In the genomic region with DNA sequence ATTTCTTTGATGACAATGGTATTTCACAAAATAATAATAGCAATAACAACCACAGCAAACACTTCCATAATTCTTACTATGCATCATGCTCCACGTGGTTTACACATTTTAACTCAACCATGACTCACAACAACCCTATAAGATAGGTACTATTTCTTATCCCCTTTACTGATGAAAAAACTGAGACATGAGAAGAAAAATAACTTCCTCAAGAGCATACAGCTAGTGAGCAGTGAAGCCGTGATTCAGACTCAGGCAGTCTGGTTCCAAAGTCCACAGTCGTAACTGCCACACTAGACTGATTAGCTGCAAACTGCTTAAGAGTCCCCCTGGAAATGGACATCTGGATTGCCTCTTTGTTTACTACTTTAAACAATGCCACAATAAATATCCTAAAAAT, we compare ENCODE assay signal across 31 cellular contexts. TPM values are rescaled to one million over a fixed set of nuclear protein-coding genes. Genes with fewer than 3 reads are reported as not detected.
DNase-seq lines count a peak whose midpoint lies in the region; ATAC-seq, FAIRE-seq and TF ChIP-seq lines count a peak whose summit lies in the region.
"Had no signal": no experiment of that assay in that cellular context is flagged by ENCODE, and none has a peak within 500 bp of the region (broad histone marks: within the 10 kb centered on the region; RNA-seq: fewer than 3 reads in every experiment).

No MANE protein-coding gene starts in this region.

- H3K36me3 ChIP-seq in Caco-2 (ENCODE audit: control insufficient read depth, insufficient read depth, low read length) (no peaks in the 10 kb centered on the region), bronchial epithelial cell (ENCODE audit: control insufficient read depth, insufficient read depth, low read length) (no peaks in the 10 kb centered on the region), mucosa of descending colon (ENCODE audit: low read depth) (no peaks in the 10 kb centered on the region), left ventricle myocardium inferior (no peaks in the 10 kb centered on the region), ascending aorta (no peaks in the 10 kb centered on the region)
- H3K36me3 ChIP-seq: adrenal gland, heart left ventricle, tibial nerve, WERI-Rb-1 had no signal

- H3K27ac ChIP-seq in left ventricle myocardium inferior (replicated peaks) = no peak overlapping the region
- H3K27ac ChIP-seq in ascending aorta = no peak overlapping the region
- no peak overlapping the region for H3K27ac ChIP-seq in caudate nucleus (ENCODE audit: low read depth, low read length)
- H3K27ac ChIP-seq: adrenal gland, heart left ventricle, skin epidermis, tibial nerve, WERI-Rb-1 had no signal

- no peaks in the 10 kb centered on the region for H3K27me3 Mint-ChIP-seq in Caco-2 (ENCODE audit: insufficient read depth, unreplicated experiment)
- H3K27me3 Mint-ChIP-seq: activated CD4-positive, alpha-beta T cell treated with anti-CD3 and anti-CD28 coated beads, Interleukin-2, amount 10 ng/mL, durations not matched to agents 7 days and 5 days; activated CD8-positive, alpha-beta memory T cell treated with anti-CD3 and anti-CD28 coated beads, Interleukin-2, amount 10 ng/mL, durations not matched to agents 7 days and 5 days had no signal

- H3K27me3 ChIP-seq in Caco-2 (replicated peaks; ENCODE audit: control insufficient read depth, insufficient read depth, low read length) (no peaks in the 10 kb centered on the region), bronchial epithelial cell (ENCODE audit: control insufficient read depth, insufficient read depth, low read length) (no peaks in the 10 kb centered on the region), left ventricle myocardium inferior (ENCODE audit: low read depth) (peaks cover 10% of the 10 kb centered on the region), ascending aorta (no peaks in the 10 kb centered on the region)
- H3K27me3 ChIP-seq: adrenal gland, tibial nerve had no signal

- no peaks in the 10 kb centered on the region for H3K9me3 Mint-ChIP-seq in Caco-2 (ENCODE audit: unreplicated experiment)
- H3K9me3 Mint-ChIP-seq: activated CD4-positive, alpha-beta T cell treated with anti-CD3 and anti-CD28 coated beads, Interleukin-2, amount 10 ng/mL, durations not matched to agents 7 days and 5 days; activated naive CD4-positive, alpha-beta T cell treated with anti-CD3 and anti-CD28 coated beads for 36 hours; CD8-positive, alpha-beta T cell; naive B cell had no signal

- POLR2A ChIA-PET in Caco-2 (lab: Charles Lee) = no interaction called here

- peaks cover 6% of the 10 kb centered on the region for H3K4me1 Mint-ChIP-seq in Caco-2 (ENCODE audit: low read depth, unreplicated experiment)
- H3K4me1 Mint-ChIP-seq: activated CD4-positive, alpha-beta T cell treated with anti-CD3 and anti-CD28 coated beads, Interleukin-2, amount 10 ng/mL, durations not matched to agents 7 days and 5 days; activated CD8-positive, alpha-beta memory T cell treated with anti-CD3 and anti-CD28 coated beads, Interleukin-2, amount 10 ng/mL, durations not matched to agents 7 days and 5 days had no signal

- peak; percentile 20 to 50 for DNase-seq in Caco-2
- peak; percentile 29 for DNase-seq in NCI-H69 (lab: John Stamatoyannopoulos, UW)
- DNase-seq in bronchial epithelial cell (ENCODE audit: low read depth) = peak; percentile 6
- peak in 1 of 3 donors; percentile 64 for DNase-seq in mucosa of descending colon
- no peak for DNase-seq in left ventricle myocardium inferior
- DNase-seq in ascending aorta (ENCODE audit: low spot score in 2 of 2) = no peak
- no peak for DNase-seq in caudate nucleus (lab: John Stamatoyannopoulos, UW)
- DNase-seq: activated CD4-positive, alpha-beta T cell treated with anti-CD3 and anti-CD28 coated beads, Interleukin-2, amount 10 ng/mL, durations not matched to agents 7 days and 5 days; activated CD8-positive, alpha-beta memory T cell treated with anti-CD3 and anti-CD28 coated beads, Interleukin-2, amount 10 ng/mL, durations not matched to agents 7 days and 5 days; activated naive CD4-positive, alpha-beta T cell treated with anti-CD3 and anti-CD28 coated beads for 36 hours; adrenal gland; CD8-positive, alpha-beta T cell; DMS153; effector CD4-positive, alpha-beta T cell; erythroblast; heart left ventricle; KG1; left cardiac atrium; naive B cell; NCI-H1436; NCI-H345; nucleus accumbens; SHP77; stimulated activated CD4-positive, alpha-beta T cell treated with anti-CD3 and anti-CD28 coated beads, Interleukin-1b, Interleukin-23, amount 100 ng/mL, for 48 hours; WERI-Rb-1 had no signal

- H3K4me3 Mint-ChIP-seq in Caco-2 (ENCODE audit: unreplicated experiment) = no peak overlapping the region
- H3K4me3 Mint-ChIP-seq: activated CD4-positive, alpha-beta T cell treated with anti-CD3 and anti-CD28 coated beads, Interleukin-2, amount 10 ng/mL, durations not matched to agents 7 days and 5 days; activated CD8-positive, alpha-beta memory T cell treated with anti-CD3 and anti-CD28 coated beads, Interleukin-2, amount 10 ng/mL, durations not matched to agents 7 days and 5 days; activated naive CD4-positive, alpha-beta T cell treated with anti-CD3 and anti-CD28 coated beads for 36 hours; CD8-positive, alpha-beta T cell had no signal

- BruUV-seq in Caco-2 (replicated peaks; lab: Mats Ljungman, UMichigan) = no TSS peak

- H3K4me3 ChIP-seq in Caco-2 (ENCODE audit: low read depth, low read length) = no peak overlapping the region
- H3K4me3 ChIP-seq in bronchial epithelial cell (ENCODE audit: low read depth, low read length) = no peak overlapping the region
- H3K4me3 ChIP-seq in mucosa of descending colon = no peak overlapping the region
- no peak overlapping the region for H3K4me3 ChIP-seq in left ventricle myocardium inferior
- H3K4me3 ChIP-seq in ascending aorta = no peak overlapping the region
- H3K4me3 ChIP-seq: adrenal gland, heart left ventricle, skin epidermis, tibial nerve had no signal

- intact Hi-C loops in Caco-2 (cut with micrococcal nuclease; ENCODE audit: unreplicated experiment) = loop anchor here (10.0 kb wide), 3 partner anchors 176 to 556 kb away; no protein-coding TSS in a partner anchor
- intact Hi-C loops in mucosa of descending colon (cut with DNase I, micrococcal nuclease) = loop anchor here in 1 of 2 donors (10.0 kb wide), 1 partner anchor 856 kb away; no protein-coding TSS in a partner anchor
- intact Hi-C loops in left ventricle myocardium inferior (cut with micrococcal nuclease) = loop anchor here (10.0 kb wide), 1 partner anchor 856 kb away; no protein-coding TSS in a partner anchor
- intact Hi-C loops in ascending aorta (cut with DNase I) = loop anchor here (10.0 kb wide), 1 partner anchor 856 kb away; no protein-coding TSS in a partner anchor

- CTCF ChIA-PET in Caco-2 (lab: Charles Lee) = interaction anchor here (0.8 kb wide), 1 partner anchor 173 kb away, joined by 3 read pairs; no protein-coding TSS in a partner anchor

- no peaks in the 10 kb centered on the region for H3K36me3 Mint-ChIP-seq in Caco-2 (ENCODE audit: insufficient read depth, unreplicated experiment)
- H3K36me3 Mint-ChIP-seq: activated CD8-positive, alpha-beta memory T cell treated with anti-CD3 and anti-CD28 coated beads, Interleukin-2, amount 10 ng/mL, durations not matched to agents 7 days and 5 days; CD8-positive, alpha-beta T cell; naive B cell had no signal

- no peak for FAIRE-seq in bronchial epithelial cell (lab: Jason Lieb, UNC)
- FAIRE-seq: HTR-8/SVneo had no signal

- H3K4me1 ChIP-seq in Caco-2 = peaks cover 9% of the 10 kb centered on the region
- no peaks in the 10 kb centered on the region for H3K4me1 ChIP-seq in mucosa of descending colon (ENCODE audit: low read depth)
- H3K4me1 ChIP-seq in left ventricle myocardium inferior = no peaks in the 10 kb centered on the region
- H3K4me1 ChIP-seq in ascending aorta = peaks cover 3 to 5% of the 10 kb centered on the region in 2 donors
- H3K4me1 ChIP-seq: adrenal gland, heart left ventricle, tibial nerve had no signal

- TF ChIP-seq CTCF in Caco-2 (IDR thresholded peaks at IDR 0.05; ENCODE audit: insufficient read depth in 1 of 2, low read depth in 1 of 2, low read length in 1 of 2, severe bottlenecking in 1 of 2, unreplicated experiment in 1 of 2) (no peak), bronchial epithelial cell (IDR thresholded peaks at IDR 0.05; ENCODE audit: insufficient read depth, low read length, severe bottlenecking) (no peak), mucosa of descending colon (IDR thresholded peaks at IDR 0.05) (no peak), left ventricle myocardium inferior (IDR thresholded peaks at IDR 0.05; ENCODE audit: borderline replicate concordance) (no peak), ascending aorta (IDR thresholded peaks at IDR 0.05) (no peak)

- H3K9me3 ChIP-seq in Caco-2 (no peaks in the 10 kb centered on the region), mucosa of descending colon (no peaks in the 10 kb centered on the region), left ventricle myocardium inferior (replicated peaks) (no peaks in the 10 kb centered on the region), ascending aorta (no peaks in the 10 kb centered on the region)
- H3K9me3 ChIP-seq: adrenal gland, heart left ventricle, tibial nerve had no signal

- H3K27ac Mint-ChIP-seq in Caco-2 (ENCODE audit: unreplicated experiment) = no peak overlapping the region
- H3K27ac Mint-ChIP-seq: activated CD4-positive, alpha-beta T cell treated with anti-CD3 and anti-CD28 coated beads, Interleukin-2, amount 10 ng/mL, durations not matched to agents 7 days and 5 days; activated CD8-positive, alpha-beta memory T cell treated with anti-CD3 and anti-CD28 coated beads, Interleukin-2, amount 10 ng/mL, durations not matched to agents 7 days and 5 days; activated naive CD4-positive, alpha-beta T cell treated with anti-CD3 and anti-CD28 coated beads for 36 hours; CD8-positive, alpha-beta T cell had no signal

- ATAC-seq in mucosa of descending colon (peak; percentile 81), GM21526 (IDR thresholded peaks at IDR 0.05; ENCODE audit: low FRiP score, unreplicated experiment) (no peak)
- ATAC-seq: activated CD8-positive, alpha-beta memory T cell treated with anti-CD3 and anti-CD28 coated beads, Interleukin-2, amount 10 ng/mL, durations not matched to agents 7 days and 5 days; CD8-positive, alpha-beta T cell; heart left ventricle; left cardiac atrium had no signal

RNA-seq across cellular contexts. Expression of a gene that starts 55.7 kb away (rescaled TPM):
- total RNA-seq in Caco-2 (2022) (1.3 and 1.8 TPM in 2 replicates), bronchial epithelial cell (under 0.01 TPM in 1 of 2 replicates, not detected in the other), mucosa of descending colon (under 1 TPM in 1 of 3 donors, not detected in 2; 0.54 TPM), left ventricle myocardium inferior (0.11 TPM), ascending aorta (6.6 TPM)
- total RNA-seq: activated CD4-positive, alpha-beta T cell treated with anti-CD3 and anti-CD28 coated beads, Interleukin-2, amount 10 ng/mL, durations not matched to agents 7 days and 5 days; activated CD8-positive, alpha-beta memory T cell treated with anti-CD3 and anti-CD28 coated beads, Interleukin-2, amount 10 ng/mL, durations not matched to agents 7 days and 5 days; activated naive CD4-positive, alpha-beta T cell treated with anti-CD3 and anti-CD28 coated beads for 36 hours; CD8-positive, alpha-beta T cell; fibroblast of villous mesenchyme; pulmonary artery endothelial cell had no signal

Comparison
In these comparisons a context has a peak if more than half of its experiments do, and no peak if none do; other contexts are left out.
1. DNase-seq: peak in Caco-2 (2 of 2), NCI-H69 (single experiment) and bronchial epithelial cell (single experiment); none in left ventricle myocardium inferior (single experiment), ascending aorta (0 of 2) and caudate nucleus (0 of 61).